11 cellular contexts compared by ENCODE assay signal in genomic region chr6:109449789-109450673, GRCh38. TPM values are rescaled to one million over a fixed set of nuclear protein-coding genes. Genes with fewer than 3 reads are reported as not detected.
DNase-seq lines count a peak whose midpoint lies in the region; ATAC-seq and TF ChIP-seq lines count a peak whose summit lies in the region.
"Had no signal": no experiment of that assay in that cellular context is flagged by ENCODE, and none has a peak within 500 bp of the region (broad histone marks: within the 10 kb centered on the region; RNA-seq: fewer than 3 reads in every experiment).

No MANE protein-coding gene starts in this region.

- H3K36me3 ChIP-seq in SJCRH30 = peaks cover 7% of the 10 kb centered on the region
- H3K36me3 ChIP-seq: ovary had no signal

- no peak overlapping the region for H3K4me3 ChIP-seq in SJCRH30
- H3K4me3 ChIP-seq: ovary had no signal

- peaks cover 10% of the 10 kb centered on the region; the same call in 1 of the 2 replicates for H3K4me1 ChIP-seq in SJCRH30

- H3K4me3 Mint-ChIP-seq in activated B cell treated with CpG ODN at 0.5 μM for 24 hours = peak overlapping the region; percentile 53
- peak overlapping the region; percentile 21 to 76 for H3K4me3 Mint-ChIP-seq in stimulated activated naive CD8-positive, alpha-beta T cell treated with anti-CD3 and anti-CD28 coated beads, Interleukin-15, amount 100 ng/mL, for 72 hours

- peak; percentile 37 for DNase-seq in activated T-cell treated with anti-CD3 and anti-CD28 coated beads, Interleukin-2, amount 50 U/mL, for 1 hour
- no peak for DNase-seq in activated T-cell treated with anti-CD3 and anti-CD28 coated beads for 4 hours
- no peak for DNase-seq in activated B cell treated with CpG ODN at 0.5 μM for 24 hours
- peak; percentile 20 for DNase-seq in germinal center (ENCODE audit: low spot score)
- DNase-seq in stimulated activated naive CD8-positive, alpha-beta T cell treated with anti-CD3 and anti-CD28 coated beads, Interleukin-15, amount 100 ng/mL, for 72 hours = peak in 1 of 2 donors; percentile 47
- DNase-seq in NCI-H1436 treated with DMSO at 0.1 percent for 48 hours (lab: John Stamatoyannopoulos, UW) = no peak
- no peak for DNase-seq in SJCRH30
- DNase-seq in LoVo (ENCODE audit: low spot score) = no peak
- DNase-seq: EL, NCI-H2029, ovary had no signal

- peaks cover 63% of the 10 kb centered on the region for H3K36me3 Mint-ChIP-seq in activated B cell treated with CpG ODN at 0.5 μM for 24 hours (ENCODE audit: low read depth)

- no peaks in the 10 kb centered on the region for H3K27me3 ChIP-seq in SJCRH30
- H3K27me3 ChIP-seq: ovary had no signal

- peaks cover 75% of the 10 kb centered on the region for H3K4me1 Mint-ChIP-seq in activated B cell treated with CpG ODN at 0.5 μM for 24 hours
- peaks cover 72% of the 10 kb centered on the region for H3K4me1 Mint-ChIP-seq in stimulated activated naive CD8-positive, alpha-beta T cell treated with anti-CD3 and anti-CD28 coated beads, Interleukin-15, amount 100 ng/mL, for 72 hours

- no peaks in the 10 kb centered on the region for H3K9me3 Mint-ChIP-seq in activated B cell treated with CpG ODN at 0.5 μM for 24 hours
- H3K9me3 Mint-ChIP-seq in stimulated activated naive CD8-positive, alpha-beta T cell treated with anti-CD3 and anti-CD28 coated beads, Interleukin-15, amount 100 ng/mL, for 72 hours = no peaks in the 10 kb centered on the region

- no peak overlapping the region for H3K27ac ChIP-seq in SJCRH30
- H3K27ac ChIP-seq: ovary had no signal

- no peak for TF ChIP-seq CTCF in activated B cell treated with CpG ODN at 0.5 μM for 24 hours (IDR thresholded peaks at IDR 0.05)

- POLR2A ChIA-PET in activated B cell treated with CpG ODN at 0.5 μM for 24 hours (lab: Charles Lee) = interaction anchor here (0.7 to 2.0 kb wide), 4 partner anchors 8 to 355 kb away, joined by 3 to 15 read pairs (median 6); partner anchors contain the start of genes CD164, CEP57L1, PPIL6 and SMPD2

- intact Hi-C loops in activated B cell treated with CpG ODN at 0.5 μM for 24 hours (cut with micrococcal nuclease) = loop anchor here (1.0 to 10.0 kb wide), 2 partner anchors 9 to 1955 kb away; no protein-coding TSS in a partner anchor

- CTCF ChIA-PET in activated B cell treated with CpG ODN at 0.5 μM for 24 hours (lab: Charles Lee) = interaction anchor here (1.2 kb wide), 1 partner anchor 66 kb away, joined by 6 read pairs; no protein-coding TSS in a partner anchor

- H3K9me3 ChIP-seq in SJCRH30 (replicated peaks) = no peaks in the 10 kb centered on the region
- H3K9me3 ChIP-seq: ovary had no signal

- ATAC-seq in activated B cell treated with CpG ODN at 0.5 μM for 24 hours (ENCODE audit: low read depth) = peak; percentile 29
- peak; percentile 70 for ATAC-seq in stimulated activated naive CD8-positive, alpha-beta T cell treated with anti-CD3 and anti-CD28 coated beads, Interleukin-15, amount 100 ng/mL, for 72 hours

- H3K27me3 Mint-ChIP-seq in activated B cell treated with CpG ODN at 0.5 μM for 24 hours = no peaks in the 10 kb centered on the region
- no peaks in the 10 kb centered on the region for H3K27me3 Mint-ChIP-seq in stimulated activated naive CD8-positive, alpha-beta T cell treated with anti-CD3 and anti-CD28 coated beads, Interleukin-15, amount 100 ng/mL, for 72 hours

- H3K27ac Mint-ChIP-seq in activated B cell treated with CpG ODN at 0.5 μM for 24 hours = peak overlapping the region; percentile 80
- peak overlapping the region; percentile 83 to 90 for H3K27ac Mint-ChIP-seq in stimulated activated naive CD8-positive, alpha-beta T cell treated with anti-CD3 and anti-CD28 coated beads, Interleukin-15, amount 100 ng/mL, for 72 hours

RNA-seq across cellular contexts. Expression of gene MICAL1, which starts 5.5 kb away (rescaled TPM):
- total RNA-seq in activated B cell treated with CpG ODN at 0.5 μM for 24 hours = 104 and 120 TPM in 2 replicates
- 23.0 and 27.2 TPM in 2 replicates for total RNA-seq in SJCRH30 (2014; rRNA removed; shearing (Covaris generic))

RNA-seq across cellular contexts. Expression of gene SMPD2, which starts 9.5 kb away (rescaled TPM):
- 24.9 and 28.2 TPM in 2 replicates for total RNA-seq in activated B cell treated with CpG ODN at 0.5 μM for 24 hours
- 7.6 and 8.2 TPM in 2 replicates for total RNA-seq in SJCRH30 (2014; rRNA removed; shearing (Covaris generic))

RNA-seq across cellular contexts. Expression of gene PPIL6, which starts 9.6 kb away (rescaled TPM):
- total RNA-seq in activated B cell treated with CpG ODN at 0.5 μM for 24 hours = 0.73 and 0.91 TPM in 2 replicates
- total RNA-seq in SJCRH30 (2014; rRNA removed; shearing (Covaris generic)) = 0.28 TPM in 1 of 2 replicates, not detected in the other

RNA-seq across cellular contexts. Expression of gene ZBTB24, which starts 33.0 kb away (rescaled TPM):
- total RNA-seq in activated B cell treated with CpG ODN at 0.5 μM for 24 hours = 22.8 and 25.4 TPM in 2 replicates
- 15.4 and 17.5 TPM in 2 replicates for total RNA-seq in SJCRH30 (2014; rRNA removed; shearing (Covaris generic))

Comparison
In these comparisons a context has a peak if more than half of its experiments do, and no peak if none do; other contexts are left out.
1. DNase-seq: peak in activated T-cell treated with anti-CD3 and anti-CD28 coated beads, Interleukin-2, amount 50 U/mL, for 1 hour (single experiment) and germinal center (single experiment); none in activated T-cell treated with anti-CD3 and anti-CD28 coated beads for 4 hours (single experiment), activated B cell treated with CpG ODN at 0.5 μM for 24 hours (single experiment), NCI-H1436 treated with DMSO at 0.1 percent for 48 hours (single experiment), SJCRH30 (0 of 2) and LoVo (single experiment).